ENCODE assay signal across 37 cellular contexts in genomic region chr9:93560991-93561390, GRCh38.
"Had no signal": no experiment of that assay in that cellular context is flagged by ENCODE, and none has a peak within 500 bp of the region (broad histone marks: within the 10 kb centered on the region; RNA-seq: fewer than 3 reads in every experiment).

No MANE protein-coding gene starts in this region.

- H3K27ac Mint-ChIP-seq: activated naive CD4-positive, alpha-beta T cell treated with anti-CD3 and anti-CD28 coated beads for 36 hours; activated naive CD4-positive, alpha-beta T cell treated with anti-CD3 and anti-CD28 coated beads, Interleukin-2, amount 10 ng/mL, durations not matched to agents 7 days and 5 days; activated naive CD4-positive, alpha-beta T cell treated with anti-CD3 and anti-CD28 coated beads, Interleukin-2, amount 50 U/mL, for 24 hours; activated naive CD4-positive, alpha-beta T cell treated with anti-CD3 and anti-CD28 coated beads, Interleukin-2, amount 50 U/mL, for 72 hours; activated naive CD8-positive, alpha-beta T cell; activated naive CD8-positive, alpha-beta T cell treated with anti-CD3 and anti-CD28 coated beads for 36 hours; activated naive CD8-positive, alpha-beta T cell treated with anti-CD3 and anti-CD28 coated beads, Interleukin-2, amount 10 ng/mL, durations not matched to agents 7 days and 5 days; activated naive CD8-positive, alpha-beta T cell treated with anti-CD3 and anti-CD28 coated beads, Interleukin-2, amount 50 U/mL, for 24 hours; activated T-cell treated with anti-CD3 and anti-CD28 coated beads, Interleukin-2, amount 50 U/mL, for 72 hours; activated T-helper 1 cell treated with anti-CD3 and anti-CD28 coated beads, Interleukin-12 subunit alpha, Interleukin-12 subunit beta, Interleukin-2, Interleukin-4 antibody, amounts not matched to agents 30 ng/mL and 10 ng/mL and 1 ng/mL, durations not matched to agents 14 hours and 24 hours and 36 hours; activated T-helper 17 cell treated with anti-CD3 and anti-CD28 coated beads, Interleukin-2, amount 50 U/mL, for 72 hours; activated T-helper 2 cell treated with anti-CD3 and anti-CD28 coated beads, Interferon-gamma antibody, Interleukin-2, Interleukin-4, amounts not matched to agents 10 μg/mL and 5 μg/mL and 100 μg/mL, durations not matched to agents 14 hours and 24 hours and 36 hours; brain had no signal

- H3K27me3 ChIP-seq: adrenal gland, ascending aorta, body of pancreas, brain microvascular endothelial cell, breast epithelium, cardiac muscle cell had no signal

- H3K4me3 ChIP-seq: adrenal gland, ascending aorta, body of pancreas, breast epithelium, cardiac muscle cell had no signal

- H3K4me3 Mint-ChIP-seq: activated naive CD4-positive, alpha-beta T cell treated with anti-CD3 and anti-CD28 coated beads for 36 hours; activated naive CD4-positive, alpha-beta T cell treated with anti-CD3 and anti-CD28 coated beads, Interleukin-2, amount 10 ng/mL, durations not matched to agents 7 days and 5 days; activated naive CD4-positive, alpha-beta T cell treated with anti-CD3 and anti-CD28 coated beads, Interleukin-2, amount 50 U/mL, for 24 hours; activated naive CD8-positive, alpha-beta T cell; activated naive CD8-positive, alpha-beta T cell treated with anti-CD3 and anti-CD28 coated beads for 36 hours; activated naive CD8-positive, alpha-beta T cell treated with anti-CD3 and anti-CD28 coated beads, Interleukin-2, amount 10 ng/mL, durations not matched to agents 7 days and 5 days; activated naive CD8-positive, alpha-beta T cell treated with anti-CD3 and anti-CD28 coated beads, Interleukin-2, amount 50 U/mL, for 24 hours; activated T-cell treated with anti-CD3 and anti-CD28 coated beads, Interleukin-2, amount 50 U/mL, for 4 hours; activated T-cell treated with anti-CD3 and anti-CD28 coated beads, Interleukin-2, amount 50 U/mL, for 72 hours; activated T-helper 1 cell treated with anti-CD3 and anti-CD28 coated beads, Interleukin-12 subunit alpha, Interleukin-12 subunit beta, Interleukin-2, Interleukin-4 antibody, amounts not matched to agents 30 ng/mL and 10 ng/mL and 1 ng/mL, durations not matched to agents 14 hours and 24 hours and 36 hours; activated T-helper 17 cell treated with anti-CD3 and anti-CD28 coated beads, Interleukin-2, amount 50 U/mL, for 72 hours; brain; central memory CD8-positive, alpha-beta T cell had no signal

- H3K27me3 Mint-ChIP-seq: activated naive CD4-positive, alpha-beta T cell treated with anti-CD3 and anti-CD28 coated beads, Interleukin-2, amount 10 ng/mL, durations not matched to agents 7 days and 5 days; activated naive CD4-positive, alpha-beta T cell treated with anti-CD3 and anti-CD28 coated beads, Interleukin-2, amount 50 U/mL, for 24 hours; activated naive CD8-positive, alpha-beta T cell; activated naive CD8-positive, alpha-beta T cell treated with anti-CD3 and anti-CD28 coated beads for 36 hours; activated naive CD8-positive, alpha-beta T cell treated with anti-CD3 and anti-CD28 coated beads, Interleukin-2, amount 10 ng/mL, durations not matched to agents 7 days and 5 days; activated naive CD8-positive, alpha-beta T cell treated with anti-CD3 and anti-CD28 coated beads, Interleukin-2, amount 50 U/mL, for 24 hours; activated T-helper 17 cell treated with anti-CD3 and anti-CD28 coated beads, Interleukin-2, amount 50 U/mL, for 72 hours; brain; central memory CD8-positive, alpha-beta T cell had no signal

- DNase-seq: activated effector memory CD4-positive, alpha-beta T cell treated with anti-CD3 and anti-CD28 coated beads, Interleukin-2, amount 50 U/mL, for 16 hours; activated effector memory CD4-positive, alpha-beta T cell treated with Interleukin-2 at 50 U/mL for 16 hours; activated gamma-delta T cell; activated gamma-delta T cell treated with Interleukin-2 at 50 U/mL for 16 hours; activated naive CD4-positive, alpha-beta T cell; activated naive CD4-positive, alpha-beta T cell treated with anti-CD3 and anti-CD28 coated beads for 36 hours; activated naive CD4-positive, alpha-beta T cell treated with anti-CD3 and anti-CD28 coated beads, Interleukin-2, amount 10 ng/mL, durations not matched to agents 7 days and 5 days; activated naive CD4-positive, alpha-beta T cell treated with anti-CD3 and anti-CD28 coated beads, Interleukin-2, amount 50 U/mL, for 16 hours; activated naive CD4-positive, alpha-beta T cell treated with Interleukin-2 at 50 U/mL for 16 hours; activated naive CD8-positive, alpha-beta T cell treated with anti-CD3 and anti-CD28 coated beads for 36 hours; activated naive CD8-positive, alpha-beta T cell treated with anti-CD3 and anti-CD28 coated beads, Interleukin-2, amount 10 ng/mL, durations not matched to agents 7 days and 5 days; activated naive CD8-positive, alpha-beta T cell treated with anti-CD3 and anti-CD28 coated beads, Interleukin-2, amount 50 U/mL, for 24 hours; activated T-cell treated with anti-CD3 and anti-CD28 coated beads, Interleukin-2, amount 50 U/mL, for 1 hour; activated T-cell treated with anti-CD3 and anti-CD28 coated beads, Interleukin-2, amount 50 U/mL, for 4 hours; activated T-cell treated with anti-CD3 and anti-CD28 coated beads, Interleukin-2, amount 50 U/mL, for 48 hours; activated T-cell treated with anti-CD3 and anti-CD28 coated beads, Interleukin-2, amount 50 U/mL, for 72 hours; adrenal gland; amniotic stem cell; amygdala; anterior cingulate cortex; aorta; body of pancreas; brain microvascular endothelial cell; caudate nucleus; central memory CD4-positive, alpha-beta T cell; cerebellar nuclear complex had no signal

- H3K9me3 Mint-ChIP-seq: activated naive CD4-positive, alpha-beta T cell treated with anti-CD3 and anti-CD28 coated beads for 36 hours; activated naive CD4-positive, alpha-beta T cell treated with anti-CD3 and anti-CD28 coated beads, Interleukin-2, amount 10 ng/mL, durations not matched to agents 7 days and 5 days; activated naive CD4-positive, alpha-beta T cell treated with anti-CD3 and anti-CD28 coated beads, Interleukin-2, amount 50 U/mL, for 24 hours; activated naive CD4-positive, alpha-beta T cell treated with anti-CD3 and anti-CD28 coated beads, Interleukin-2, amount 50 U/mL, for 72 hours; activated naive CD8-positive, alpha-beta T cell treated with anti-CD3 and anti-CD28 coated beads for 36 hours; activated naive CD8-positive, alpha-beta T cell treated with anti-CD3 and anti-CD28 coated beads, Interleukin-2, amount 10 ng/mL, durations not matched to agents 7 days and 5 days; activated naive CD8-positive, alpha-beta T cell treated with anti-CD3 and anti-CD28 coated beads, Interleukin-2, amount 50 U/mL, for 24 hours; activated T-cell treated with anti-CD3 and anti-CD28 coated beads, Interleukin-2, amount 50 U/mL, for 4 hours; activated T-cell treated with anti-CD3 and anti-CD28 coated beads, Interleukin-2, amount 50 U/mL, for 72 hours; activated T-helper 1 cell treated with anti-CD3 and anti-CD28 coated beads, Interleukin-12 subunit alpha, Interleukin-12 subunit beta, Interleukin-2, Interleukin-4 antibody, amounts not matched to agents 30 ng/mL and 10 ng/mL and 1 ng/mL, durations not matched to agents 14 hours and 24 hours and 36 hours; activated T-helper 17 cell treated with anti-CD3 and anti-CD28 coated beads, Interleukin-2, amount 50 U/mL, for 72 hours; activated T-helper 2 cell treated with anti-CD3 and anti-CD28 coated beads, Interferon-gamma antibody, Interleukin-2, Interleukin-4, amounts not matched to agents 10 μg/mL and 5 μg/mL and 100 μg/mL, durations not matched to agents 14 hours and 24 hours and 36 hours; brain; central memory CD8-positive, alpha-beta T cell had no signal

- ATAC-seq: activated naive CD4-positive, alpha-beta T cell treated with anti-CD3 and anti-CD28 coated beads, Interleukin-2, amount 50 U/mL, for 72 hours; activated naive CD8-positive, alpha-beta T cell treated with anti-CD3 and anti-CD28 coated beads, Interleukin-2, amount 50 U/mL, for 24 hours; activated T-cell treated with anti-CD3 and anti-CD28 coated beads, Interleukin-2, amount 50 U/mL, for 4 hours; activated T-cell treated with anti-CD3 and anti-CD28 coated beads, Interleukin-2, amount 50 U/mL, for 72 hours; activated T-helper 17 cell treated with anti-CD3 and anti-CD28 coated beads, Interleukin-2, amount 50 U/mL, for 72 hours; body of pancreas had no signal
